Comparison of ENCODE assay signal across 1 cellular context in genomic region chr2:164617466-164617865, GRCh38.
TF ChIP-seq lines count a peak whose summit lies in the region.

No MANE protein-coding gene starts in this region.

TF ChIP-seq in SK-N-SH treated with all-trans-retinoic acid at 6 μM for 48 hours, 23 proteins besides CTCF, POLR2A, EP300 and RAD21 (continued from another document):
- TF ChIP-seq CREB5 (CRISPR knock-in tag; IDR thresholded peaks at IDR 0.05; ENCODE audit: low read depth) (no peak), ZNF565 (CRISPR knock-in tag; conservative IDR thresholded peaks at IDR 0.05; ENCODE audit: low read depth) (no peak), ZFP3 (CRISPR knock-in tag; IDR thresholded peaks at IDR 0.05) (no peak), TCF4 (CRISPR knock-in tag; IDR thresholded peaks at IDR 0.05; ENCODE audit: borderline replicate concordance) (no peak), POU6F1 (CRISPR knock-in tag; IDR thresholded peaks at IDR 0.05; ENCODE audit: borderline replicate concordance, low read depth) (no peak), ZC3H10 (CRISPR knock-in tag; IDR thresholded peaks at IDR 0.05) (no peak), RARB (CRISPR knock-in tag; IDR thresholded peaks at IDR 0.05) (no peak), SNAI2 (CRISPR knock-in tag; IDR thresholded peaks at IDR 0.05) (no peak)
TF ChIP-seq in SK-N-SH treated with all-trans-retinoic acid at 6 μM for 48 hours: peak in this region for 0.
